In the genomic region with DNA sequence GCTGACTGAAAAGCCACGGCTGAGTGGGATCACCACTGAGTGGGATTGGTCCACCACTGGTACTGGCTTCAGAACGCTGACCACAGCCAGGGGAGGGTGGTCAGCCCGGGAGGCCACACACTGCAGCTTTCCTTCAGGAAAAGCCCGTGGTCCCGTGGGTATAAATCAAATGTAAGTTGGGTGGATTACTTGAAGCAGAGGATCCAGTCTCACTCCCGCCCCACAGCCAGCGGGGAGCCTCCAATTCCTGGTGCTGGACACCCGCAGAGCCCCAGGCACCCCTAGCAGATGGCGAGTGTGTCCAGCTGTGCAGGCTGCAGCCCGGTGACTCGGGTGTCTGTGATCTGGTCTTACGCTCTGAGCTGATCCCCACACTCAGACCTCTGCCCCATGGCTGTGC, we compare ENCODE assay signal across 16 cellular contexts.
"Had no signal": no experiment of that assay in that cellular context is flagged by ENCODE, and none has a peak within 500 bp of the region (broad histone marks: within the 10 kb centered on the region; RNA-seq: fewer than 3 reads in every experiment).

No MANE protein-coding gene starts in this region.

- H3K27ac Mint-ChIP-seq: activated naive CD8-positive, alpha-beta T cell treated with anti-CD3 and anti-CD28 coated beads for 36 hours; effector memory CD8-positive, alpha-beta T cell; mesothelial cell of epicardium; natural killer cell treated with Interleukin-12 subunit alpha and Interleukin-12 subunit beta and Interleukin-15 and Interleukin-18, amount 100 ng/mL, for 72 hours; T-helper 1 cell treated with Interleukin-12 subunit alpha and Interleukin-12 subunit beta and Interleukin-4 antibody, amounts not matched to agents 30 μg/mL and 1 μg/mL, for 36 hours had no signal

- H3K4me3 ChIP-seq: cardiac muscle cell, tibial nerve had no signal

- DNase-seq: activated CD4-positive, alpha-beta T cell treated with anti-CD3 and anti-CD28 coated beads, Interleukin-2, amount 50 U/mL, for 1 hour; activated CD4-positive, CD25-positive, alpha-beta regulatory T cell treated with anti-CD3 and anti-CD28 coated beads, Interleukin-2, amount 50 U/mL, for 72 hours; activated naive CD8-positive, alpha-beta T cell treated with anti-CD3 and anti-CD28 coated beads for 36 hours; amniotic stem cell; effector memory CD8-positive, alpha-beta T cell; foreskin fibroblast; glutamatergic neuron; nucleus accumbens; retina; stimulated activated naive CD8-positive, alpha-beta T cell treated with anti-CD3 and anti-CD28 coated beads, Interleukin-15, Interleukin-2, amounts not matched to agents 100 U/mL and 50 U/mL, for 24 hours; substantia nigra had no signal

- H3K4me1 Mint-ChIP-seq: activated naive CD8-positive, alpha-beta T cell treated with anti-CD3 and anti-CD28 coated beads for 36 hours had no signal

- H3K27me3 ChIP-seq: cardiac muscle cell, tibial nerve had no signal

- H3K27me3 Mint-ChIP-seq: activated naive CD8-positive, alpha-beta T cell treated with anti-CD3 and anti-CD28 coated beads for 36 hours had no signal

- H3K9me3 Mint-ChIP-seq: activated naive CD8-positive, alpha-beta T cell treated with anti-CD3 and anti-CD28 coated beads for 36 hours; effector memory CD8-positive, alpha-beta T cell; mesothelial cell of epicardium; natural killer cell treated with Interleukin-12 subunit alpha and Interleukin-12 subunit beta and Interleukin-15 and Interleukin-18, amount 100 ng/mL, for 72 hours; T-helper 1 cell treated with Interleukin-12 subunit alpha and Interleukin-12 subunit beta and Interleukin-4 antibody, amounts not matched to agents 30 μg/mL and 1 μg/mL, for 36 hours had no signal

- H3K36me3 Mint-ChIP-seq: activated naive CD8-positive, alpha-beta T cell treated with anti-CD3 and anti-CD28 coated beads for 36 hours; mesothelial cell of epicardium; natural killer cell treated with Interleukin-12 subunit alpha and Interleukin-12 subunit beta and Interleukin-15 and Interleukin-18, amount 100 ng/mL, for 72 hours had no signal

- H3K4me3 Mint-ChIP-seq: activated naive CD8-positive, alpha-beta T cell treated with anti-CD3 and anti-CD28 coated beads for 36 hours; effector memory CD8-positive, alpha-beta T cell; mesothelial cell of epicardium; natural killer cell treated with Interleukin-12 subunit alpha and Interleukin-12 subunit beta and Interleukin-15 and Interleukin-18, amount 100 ng/mL, for 72 hours; T-helper 1 cell treated with Interleukin-12 subunit alpha and Interleukin-12 subunit beta and Interleukin-4 antibody, amounts not matched to agents 30 μg/mL and 1 μg/mL, for 36 hours had no signal

- H3K36me3 ChIP-seq: cardiac muscle cell, tibial nerve had no signal

- H3K27ac ChIP-seq: cardiac muscle cell had no signal

- H3K9me3 ChIP-seq: tibial nerve had no signal

- ATAC-seq: effector memory CD8-positive, alpha-beta T cell; natural killer cell treated with Interleukin-12 subunit alpha and Interleukin-12 subunit beta and Interleukin-15 and Interleukin-18, amount 100 ng/mL, for 72 hours; stimulated activated naive CD8-positive, alpha-beta T cell treated with anti-CD3 and anti-CD28 coated beads, Interleukin-15, Interleukin-2, amounts not matched to agents 100 U/mL and 50 U/mL, for 24 hours had no signal
